4 cellular contexts compared by ENCODE assay signal in genomic region chr12:4402996-4403395, GRCh38. TPM values are rescaled to one million over a fixed set of nuclear protein-coding genes. Genes with fewer than 3 reads are reported as not detected.
"Had no signal": no experiment of that assay in that cellular context is flagged by ENCODE, and none has a peak within 500 bp of the region (broad histone marks: within the 10 kb centered on the region; RNA-seq: fewer than 3 reads in every experiment).

No MANE protein-coding gene starts in this region.

- H3K4me3 ChIP-seq: GM12878 had no signal

- DNase-seq: GDM1, GF-D8 had no signal

RNA-seq across cellular contexts. Expression of gene FGF23, which starts 23.5 kb away (rescaled TPM):
- total RNA-seq: G401, GM12878 had no signal

RNA-seq across cellular contexts. Expression of gene FGF6, which starts 42.6 kb away (rescaled TPM):
- total RNA-seq: G401, GM12878 had no signal
